Comparison of ENCODE assay signal across 9 cellular contexts in genomic region chr3:129592362-129593150, GRCh38. TPM values are rescaled to one million over a fixed set of nuclear protein-coding genes. Genes with fewer than 3 reads are reported as not detected.
DNase-seq lines count a peak whose midpoint lies in the region; ATAC-seq and TF ChIP-seq lines count a peak whose summit lies in the region.
"Had no signal": no experiment of that assay in that cellular context is flagged by ENCODE, and none has a peak within 500 bp of the region (broad histone marks: within the 10 kb centered on the region; RNA-seq: fewer than 3 reads in every experiment).

No MANE protein-coding gene starts in this region.

- H3K27me3 ChIP-seq in muscle layer of duodenum (ENCODE audit: low read depth, low read length) = no peaks in the 10 kb centered on the region

- H3K4me3 ChIP-seq in muscle layer of duodenum (ENCODE audit: low read depth in 1 of 2, low read length in 2 of 2) = no peak overlapping the region
- H3K4me3 ChIP-seq in urinary bladder (ENCODE audit: low read depth, low read length) = no peak overlapping the region

- no peaks in the 10 kb centered on the region for H3K36me3 ChIP-seq in muscle layer of duodenum (ENCODE audit: control insufficient read depth in 1 of 2, insufficient read depth in 2 of 2, low read length in 2 of 2)
- H3K36me3 ChIP-seq in urinary bladder (ENCODE audit: insufficient read depth) = no peaks in the 10 kb centered on the region

- no peaks in the 10 kb centered on the region for H3K9me3 ChIP-seq in muscle layer of duodenum (ENCODE audit: control insufficient read depth in 1 of 2, low read length in 2 of 2)

- H3K36me3 Mint-ChIP-seq in activated naive CD8-positive, alpha-beta T cell = no peaks in the 10 kb centered on the region
- H3K36me3 Mint-ChIP-seq in activated naive CD8-positive, alpha-beta T cell treated with anti-CD3 and anti-CD28 coated beads for 36 hours = no peaks in the 10 kb centered on the region

- no peaks in the 10 kb centered on the region for H3K9me3 Mint-ChIP-seq in activated naive CD8-positive, alpha-beta T cell (ENCODE audit: low read depth)
- H3K9me3 Mint-ChIP-seq in activated naive CD8-positive, alpha-beta T cell treated with anti-CD3 and anti-CD28 coated beads for 36 hours = no peaks in the 10 kb centered on the region

- no peak for DNase-seq in activated naive CD8-positive, alpha-beta T cell treated with anti-CD3 and anti-CD28 coated beads for 36 hours
- DNase-seq in erythroblast (lab: John Stamatoyannopoulos, UW) (peak; percentile 26 to 43), NCI-H526 treated with DMSO at 0.1 percent for 48 hours (lab: John Stamatoyannopoulos, UW) (no peak), HuH-7.5 (ENCODE audit: low spot score) (no peak)

- WGBS in urinary bladder = 40% methylated on average over 26 of the region's 26 CpGs

- H3K4me1 ChIP-seq in muscle layer of duodenum (ENCODE audit: control insufficient read depth in 1 of 2, insufficient read depth in 2 of 2, low read length in 2 of 2) (peaks cover 26 to 52% of the 10 kb centered on the region in 2 donors), urinary bladder (ENCODE audit: insufficient read depth) (peaks cover 1% of the 10 kb centered on the region)

- H3K4me3 Mint-ChIP-seq in activated naive CD8-positive, alpha-beta T cell = peak overlapping the region; percentile 76
- no peak overlapping the region for H3K4me3 Mint-ChIP-seq in activated naive CD8-positive, alpha-beta T cell treated with anti-CD3 and anti-CD28 coated beads for 36 hours

- H3K4me1 Mint-ChIP-seq in activated naive CD8-positive, alpha-beta T cell (ENCODE audit: low read depth) = peaks cover 21% of the 10 kb centered on the region
- H3K4me1 Mint-ChIP-seq in activated naive CD8-positive, alpha-beta T cell treated with anti-CD3 and anti-CD28 coated beads for 36 hours = peaks cover 18% of the 10 kb centered on the region

- no peak for TF ChIP-seq POLR2A in erythroblast (IDR thresholded peaks at IDR 0.05; ENCODE audit: low read length)

- ATAC-seq in HG03571 (IDR thresholded peaks at IDR 0.05; ENCODE audit: unreplicated experiment) = no peak

- no peaks in the 10 kb centered on the region for H3K27me3 Mint-ChIP-seq in activated naive CD8-positive, alpha-beta T cell
- peaks cover 33% of the 10 kb centered on the region for H3K27me3 Mint-ChIP-seq in activated naive CD8-positive, alpha-beta T cell treated with anti-CD3 and anti-CD28 coated beads for 36 hours

- H3K27ac ChIP-seq in muscle layer of duodenum (ENCODE audit: low read length) (peak overlapping the region; percentile 62), urinary bladder (ENCODE audit: low read depth) (peak overlapping the region; percentile 3)
- H3K27ac ChIP-seq: C4-2B had no signal

- no peak overlapping the region for H3K27ac Mint-ChIP-seq in activated naive CD8-positive, alpha-beta T cell
- H3K27ac Mint-ChIP-seq in activated naive CD8-positive, alpha-beta T cell treated with anti-CD3 and anti-CD28 coated beads for 36 hours = no peak overlapping the region

RNA-seq across cellular contexts. Expression of gene PLXND1, which starts 13.9 kb away (rescaled TPM):
- 1 to 10 TPM; 1.5 to 1.6 TPM for total RNA-seq in activated naive CD8-positive, alpha-beta T cell treated with anti-CD3 and anti-CD28 coated beads for 36 hours
- total RNA-seq in urinary bladder = 126 TPM
- 70.3 TPM for polyA plus RNA-seq in urinary bladder

RNA-seq across cellular contexts. Expression of gene H1-8, which starts 49.6 kb away (rescaled TPM):
- not detected for total RNA-seq in activated naive CD8-positive, alpha-beta T cell treated with anti-CD3 and anti-CD28 coated beads for 36 hours
- not detected for total RNA-seq in urinary bladder
- polyA plus RNA-seq in urinary bladder = not detected

Comparison
In these comparisons a context has a peak if more than half of its experiments do, and no peak if none do; other contexts are left out.
1. DNase-seq: peak in erythroblast (2 of 2); none in activated naive CD8-positive, alpha-beta T cell treated with anti-CD3 and anti-CD28 coated beads for 36 hours (single experiment), NCI-H526 treated with DMSO at 0.1 percent for 48 hours (single experiment) and HuH-7.5 (single experiment).
2. RNA of gene PLXND1, which starts 13.9 kb away (total RNA-seq): 126 TPM in urinary bladder (single experiment); 1.5 to 1.6 TPM in activated naive CD8-positive, alpha-beta T cell treated with anti-CD3 and anti-CD28 coated beads for 36 hours; every median in the first group is over 10 times any median in the second.